Comparison of ENCODE assay signal across 1 cellular context in genomic region chr15:80173022-80173759, GRCh38.
TF ChIP-seq lines count a peak whose summit lies in the region.

No MANE protein-coding gene starts in this region.

TF ChIP-seq in H1, 55 proteins besides CTCF, POLR2A, EP300 and RAD21 (continued from another document):
- TF ChIP-seq TCF12 (IDR thresholded peaks at IDR 0.05; ENCODE audit: low read depth, low read length) (0 out of 2 replicates have a peak, but pooled peaks have one; percentile 44), CHD2 (IDR thresholded peaks at IDR 0.05; ENCODE audit: low read length) (no peak), SP2 (IDR thresholded peaks at IDR 0.05; ENCODE audit: low read length) (no peak), BCL11A (IDR thresholded peaks at IDR 0.05; ENCODE audit: low read depth in 2 of 2, low read length in 2 of 2) (no peak), YY1 (IDR thresholded peaks at IDR 0.05; ENCODE audit: low read depth, low read length) (peak; percentile 47; the same call in 1 of the 2 replicates), SAP30 (IDR thresholded peaks at IDR 0.05; ENCODE audit: insufficient read depth, insufficient replicate concordance, low read length) (no peak), GTF2F1 (IDR thresholded peaks at IDR 0.05; ENCODE audit: borderline replicate concordance, low read depth, low read length) (no peak)
